16 cellular contexts compared by ENCODE assay signal in genomic region chr3:161489390-161489789, GRCh38. TPM values are rescaled to one million over a fixed set of nuclear protein-coding genes. Genes with fewer than 3 reads are reported as not detected.
A peak's percentile ranks its signal among the peaks of the same experiment; 100 is the strongest.
DNase-seq lines count a peak whose midpoint lies in the region; ATAC-seq lines count a peak whose summit lies in the region.
"Had no signal": no experiment of that assay in that cellular context is flagged by ENCODE, and none has a peak within 500 bp of the region (broad histone marks: within the 10 kb centered on the region; RNA-seq: fewer than 3 reads in every experiment).

No MANE protein-coding gene starts in this region.

- no peaks in the 10 kb centered on the region for H3K36me3 Mint-ChIP-seq in activated naive CD8-positive, alpha-beta T cell treated with anti-CD3 and anti-CD28 coated beads for 36 hours

- peak overlapping the region in 9 of 11 experiments; percentile 43 to 83 (median 71); a peak in 16 of 22 replicates for H3K27ac ChIP-seq in BLaER1 treated with 17β-estradiol and CSF1 and Interleukin-3, amounts not matched to agents 10 nM and 100 nM

- H3K4me3 Mint-ChIP-seq in activated naive CD8-positive, alpha-beta T cell treated with anti-CD3 and anti-CD28 coated beads for 36 hours, result no peak overlapping the region
- H3K4me3 Mint-ChIP-seq: T-helper 2 cell treated with Interferon-gamma antibody and Interleukin-4, amounts not matched to agents 5 μg/mL and 100 μg/mL, for 36 hours had no signal

- no peaks in the 10 kb centered on the region for H3K27me3 ChIP-seq in BLaER1 treated with 17β-estradiol and CSF1 and Interleukin-3, amounts not matched to agents 10 nM and 100 nM

- no peaks in the 10 kb centered on the region for H4K20me1 ChIP-seq in BLaER1 treated with 17β-estradiol and CSF1 and Interleukin-3, amounts not matched to agents 10 nM and 100 nM

- no peak overlapping the region for H3K27ac Mint-ChIP-seq in activated naive CD8-positive, alpha-beta T cell treated with anti-CD3 and anti-CD28 coated beads for 36 hours
- H3K27ac Mint-ChIP-seq: T-helper 2 cell treated with Interferon-gamma antibody and Interleukin-4, amounts not matched to agents 5 μg/mL and 100 μg/mL, for 36 hours had no signal

- no peaks in the 10 kb centered on the region for H3K9me3 Mint-ChIP-seq in activated naive CD8-positive, alpha-beta T cell treated with anti-CD3 and anti-CD28 coated beads for 36 hours
- H3K9me3 Mint-ChIP-seq: T-helper 2 cell treated with Interferon-gamma antibody and Interleukin-4, amounts not matched to agents 5 μg/mL and 100 μg/mL, for 36 hours had no signal

- H3K9ac ChIP-seq in BLaER1 treated with 17β-estradiol and CSF1 and Interleukin-3, amounts not matched to agents 10 nM and 100 nM, result peak overlapping the region in 5 of 11 experiments; percentile 19 to 61 (median 43); a peak in 6 of 22 replicates

- DNase-seq in Kasumi-1 (lab: John Stamatoyannopoulos, UW), result peak; percentile 47 to 52
- DNase-seq in RPMI8226, result no peak
- no peak for DNase-seq in hepatic stellate cell (ENCODE audit: low spot score)
- DNase-seq in activated naive CD8-positive, alpha-beta T cell treated with anti-CD3 and anti-CD28 coated beads for 36 hours, result no peak
- no peak for DNase-seq in germinal center (ENCODE audit: low spot score)
- DNase-seq: central memory CD4-positive, alpha-beta T cell; NCI-H2227 treated with DMSO at 0.1 percent for 48 hours; retina had no signal

- peaks cover 21% of the 10 kb centered on the region for H3K27me3 Mint-ChIP-seq in activated naive CD8-positive, alpha-beta T cell treated with anti-CD3 and anti-CD28 coated beads for 36 hours

- peak; percentile 94 for ATAC-seq in GM19438 (IDR thresholded peaks at IDR 0.05; ENCODE audit: low read depth, unreplicated experiment)
- ATAC-seq in HG02938 (IDR thresholded peaks at IDR 0.05; ENCODE audit: unreplicated experiment), result peak; percentile 95

- H3K9me3 ChIP-seq in BLaER1 treated with 17β-estradiol and CSF1 and Interleukin-3, amounts not matched to agents 10 nM and 100 nM (replicated peaks in 1 of 11), result peaks cover 0 to 7% (median 0%) of the 10 kb centered on the region in 11 experiments; a peak in 3 of 22 replicates

- no peaks in the 10 kb centered on the region for H3K4me1 Mint-ChIP-seq in activated naive CD8-positive, alpha-beta T cell treated with anti-CD3 and anti-CD28 coated beads for 36 hours

- peak overlapping the region in 7 of 11 experiments; percentile 30 to 75 (median 54); a peak in 15 of 22 replicates for H3K4me2 ChIP-seq in BLaER1 treated with 17β-estradiol and CSF1 and Interleukin-3, amounts not matched to agents 10 nM and 100 nM

- no peak overlapping the region for H3K4me3 ChIP-seq in BLaER1 treated with 17β-estradiol and CSF1 and Interleukin-3, amounts not matched to agents 10 nM and 100 nM
- H3K4me3 ChIP-seq: lung had no signal

- H3K36me3 ChIP-seq in BLaER1 treated with 17β-estradiol and CSF1 and Interleukin-3, amounts not matched to agents 10 nM and 100 nM, result no peaks in the 10 kb centered on the region

- H3K4me1 ChIP-seq in BLaER1 treated with 17β-estradiol and CSF1 and Interleukin-3, amounts not matched to agents 10 nM and 100 nM, result peaks cover 0 to 67% (median 29%) of the 10 kb centered on the region in 10 experiments; a peak in 13 of 20 replicates

RNA-seq across cellular contexts. Expression of gene OTOL1, which starts 7.2 kb away (rescaled TPM):
- total RNA-seq in activated naive CD8-positive, alpha-beta T cell treated with anti-CD3 and anti-CD28 coated beads for 36 hours, result not detected
- total RNA-seq: A172, fibroblast of villous mesenchyme, HT1080, lung had no signal

Comparison
In these comparisons a context has a peak if more than half of its experiments do, and no peak if none do; other contexts are left out.
1. DNase-seq: peak in Kasumi-1 (2 of 2); none in RPMI8226 (single experiment), hepatic stellate cell (single experiment), activated naive CD8-positive, alpha-beta T cell treated with anti-CD3 and anti-CD28 coated beads for 36 hours (single experiment) and germinal center (single experiment).